8 cellular contexts compared by ENCODE assay signal in genomic region chr12:94149781-94150482, GRCh38. TPM values are rescaled to one million over a fixed set of nuclear protein-coding genes. Genes with fewer than 3 reads are reported as not detected.
DNase-seq lines count a peak whose midpoint lies in the region; ATAC-seq lines count a peak whose summit lies in the region.

No MANE protein-coding gene starts in this region.

- H3K4me3 ChIP-seq in HUES6 (ENCODE audit: low read depth, low read length): peak overlapping the region; percentile 72
- H3K4me3 ChIP-seq in iPS-18a (ENCODE audit: low read length): peak overlapping the region; percentile 48
- peak overlapping the region; percentile 48 to 59 (median 57) for H3K4me3 ChIP-seq in skin epidermis

- H3K9ac ChIP-seq in HUES6 (ENCODE audit: low read length) (peak overlapping the region; percentile 47), iPS-18a (ENCODE audit: low read length) (no peak overlapping the region)

- ATAC-seq in GM18909 (IDR thresholded peaks at IDR 0.05; ENCODE audit: poor library complexity, unreplicated experiment): peak; percentile 4
- ATAC-seq in HG03159 (IDR thresholded peaks at IDR 0.05; ENCODE audit: unreplicated experiment): no peak

- H3K27me3 Mint-ChIP-seq in activated naive CD8-positive, alpha-beta T cell treated with anti-CD3 and anti-CD28 coated beads for 36 hours: peaks cover 28% of the 10 kb centered on the region

- DNase-seq in Ammon's horn (ENCODE audit: low spot score) (peak; percentile 49), H4 (ENCODE audit: low spot score) (no peak)
- peak; percentile 24 for DNase-seq in activated naive CD8-positive, alpha-beta T cell treated with anti-CD3 and anti-CD28 coated beads for 36 hours

- peak overlapping the region; percentile 85 for H3K4me3 Mint-ChIP-seq in activated naive CD8-positive, alpha-beta T cell treated with anti-CD3 and anti-CD28 coated beads for 36 hours

- peaks cover 98% of the 10 kb centered on the region for H3K27me3 ChIP-seq in HUES6 (ENCODE audit: control insufficient read depth, insufficient read depth, low read length)
- peaks cover 94% of the 10 kb centered on the region for H3K27me3 ChIP-seq in iPS-18a (ENCODE audit: control insufficient read depth, insufficient read depth, low read length)

- no peaks in the 10 kb centered on the region for H3K9me3 ChIP-seq in HUES6 (ENCODE audit: control insufficient read depth, insufficient read depth, low read depth, low read length)
- no peaks in the 10 kb centered on the region for H3K9me3 ChIP-seq in iPS-18a (ENCODE audit: control insufficient read depth, low read depth, low read length)

- H3K36me3 Mint-ChIP-seq in activated naive CD8-positive, alpha-beta T cell treated with anti-CD3 and anti-CD28 coated beads for 36 hours: no peaks in the 10 kb centered on the region

- H3K27ac ChIP-seq in HUES6 (ENCODE audit: low read depth, low read length) (no peak overlapping the region), iPS-18a (ENCODE audit: low read length) (no peak overlapping the region), skin epidermis (peak overlapping the region in 16 of 21 experiments; percentile 21 to 82 (median 64))

- peaks cover 25% of the 10 kb centered on the region for H3K4me1 Mint-ChIP-seq in activated naive CD8-positive, alpha-beta T cell treated with anti-CD3 and anti-CD28 coated beads for 36 hours

- H3K4me1 ChIP-seq in HUES6 (ENCODE audit: control insufficient read depth, insufficient read depth, low read length): peaks cover 8% of the 10 kb centered on the region; the same call in 1 of the 2 replicates
- peaks cover 14% of the 10 kb centered on the region for H3K4me1 ChIP-seq in iPS-18a (ENCODE audit: control insufficient read depth, low read depth, low read length)

- H3K9me3 Mint-ChIP-seq in activated naive CD8-positive, alpha-beta T cell treated with anti-CD3 and anti-CD28 coated beads for 36 hours: no peaks in the 10 kb centered on the region

- no peak overlapping the region for H3K27ac Mint-ChIP-seq in activated naive CD8-positive, alpha-beta T cell treated with anti-CD3 and anti-CD28 coated beads for 36 hours

- H3K36me3 ChIP-seq in HUES6 (ENCODE audit: control insufficient read depth, insufficient read depth, low read length) (no peaks in the 10 kb centered on the region), iPS-18a (ENCODE audit: control insufficient read depth, low read depth, low read length) (no peaks in the 10 kb centered on the region)

RNA-seq across cellular contexts. Expression of gene PLXNC1, which starts 1.6 kb away (rescaled TPM):
- total RNA-seq in activated naive CD8-positive, alpha-beta T cell treated with anti-CD3 and anti-CD28 coated beads for 36 hours: 1 to 10 TPM; 4.7 to 6.0 TPM
- total RNA-seq in H4 (2014; rRNA removed; shearing (Covaris generic)): 1.6 and 1.9 TPM in 2 replicates

Comparison
In these comparisons a context has a peak if more than half of its experiments do, and no peak if none do; other contexts are left out.
1. H3K27ac ChIP-seq: peak in skin epidermis (16 of 21); none in HUES6 (single experiment) and iPS-18a (single experiment).
2. Peak in every context shown above with its lines, with median percentiles within 50 percentile points of each other: H3K4me3 ChIP-seq.